11 cellular contexts compared by ENCODE assay signal in genomic region chr6:30091577-30092381, GRCh38. TPM values are rescaled to one million over a fixed set of nuclear protein-coding genes. Genes with fewer than 3 reads are reported as not detected.
DNase-seq lines count a peak whose midpoint lies in the region; ATAC-seq and TF ChIP-seq lines count a peak whose summit lies in the region.
"Had no signal": no experiment of that assay in that cellular context is flagged by ENCODE, and none has a peak within 500 bp of the region (broad histone marks: within the 10 kb centered on the region; RNA-seq: fewer than 3 reads in every experiment).

No MANE protein-coding gene starts in this region.

- intact Hi-C loops in MCF 10A (cut with micrococcal nuclease) (no loop called here), left lung (cut with DNase I) (no loop called here)

- no TSS peak for BruUV-seq in MCF 10A (replicated peaks; lab: Mats Ljungman, UMichigan)

- H3K4me3 Mint-ChIP-seq in MCF 10A (ENCODE audit: unreplicated experiment), result no peak overlapping the region

- H3K27me3 Mint-ChIP-seq in MCF 10A (ENCODE audit: insufficient read depth, unreplicated experiment), result no peaks in the 10 kb centered on the region

- H3K36me3 ChIP-seq in left lung, result no peaks in the 10 kb centered on the region

- H3K4me3 ChIP-seq in left lung, result no peak overlapping the region

- H3K9me3 ChIP-seq in left lung, result no peaks in the 10 kb centered on the region

- no peaks in the 10 kb centered on the region for H3K4me1 ChIP-seq in left lung

- POLR2A ChIA-PET in MCF 10A (lab: Yijun Ruan, JAX), result interaction anchor here (0.6 to 6.3 kb wide), 7 partner anchors 8 to 31 kb away, joined by 3 to 77 read pairs (median 12); partner anchors contain the start of genes POLR1H, PPP1R11 and RNF39

- peak overlapping the region; percentile 67 for H3K27ac Mint-ChIP-seq in MCF 10A (ENCODE audit: low read depth, unreplicated experiment)

- DNase-seq in A172 (ENCODE audit: low spot score) (peak; percentile 91), HK-2 (ENCODE audit: unreplicated experiment) (peak; percentile 52), MCF 10A (ENCODE audit: unreplicated experiment) (peak; percentile 79), left lung (peak; percentile 64 to 81), NCI-H2196 (lab: John Stamatoyannopoulos, UW; ENCODE audit: unreplicated experiment) (no peak)
- DNase-seq: amniotic stem cell had no signal

- no peak for TF ChIP-seq CTCF in MCF 10A (IDR thresholded peaks at IDR 0.05; ENCODE audit: unreplicated experiment)
- no peak for TF ChIP-seq CTCF in left lung (IDR thresholded peaks at IDR 0.05)

- H3K36me3 Mint-ChIP-seq in MCF 10A (ENCODE audit: insufficient read depth, unreplicated experiment), result no peaks in the 10 kb centered on the region

- ATAC-seq in left lung (peak; percentile 92), HG02981 (IDR thresholded peaks at IDR 0.05; ENCODE audit: unreplicated experiment) (no peak), HG03460 (IDR thresholded peaks at IDR 0.05; ENCODE audit: unreplicated experiment) (no peak), HG03457 (IDR thresholded peaks at IDR 0.05; ENCODE audit: unreplicated experiment) (no peak)

- H3K27ac ChIP-seq in left lung, result peak overlapping the region; percentile 48 to 59
- H3K27ac ChIP-seq: C4-2B, VCaP had no signal

- CTCF ChIA-PET in MCF 10A (lab: Yijun Ruan, JAX), result interaction anchor here (0.6 to 2.4 kb wide), 7 partner anchors 14 to 442 kb away, joined by 3 to 8 read pairs (median 4); partner anchors contain the start of gene RNF39

- H3K27me3 ChIP-seq in left lung, result peaks cover 0 to 82% of the 10 kb centered on the region in 2 donors

- H3K9me3 Mint-ChIP-seq in MCF 10A (ENCODE audit: unreplicated experiment), result no peaks in the 10 kb centered on the region

- peaks cover 25% of the 10 kb centered on the region for H3K4me1 Mint-ChIP-seq in MCF 10A (ENCODE audit: insufficient read depth, unreplicated experiment)

RNA-seq across cellular contexts. Expression of gene RNF39, which starts 16.2 kb away (rescaled TPM):
- total RNA-seq in A172 (2014; rRNA removed; shearing (Covaris generic)), result not detected in 2 replicates
- total RNA-seq in MCF 10A (2022), result 2.3 and 3.6 TPM in 2 replicates
- 1 to 10 TPM; 2.7 to 3.2 TPM for total RNA-seq in left lung

RNA-seq across cellular contexts. Expression of gene TRIM31, which starts 21.1 kb away (rescaled TPM):
- total RNA-seq in A172 (2014; rRNA removed; shearing (Covaris generic)), result not detected in 2 replicates
- not detected in 2 replicates for total RNA-seq in MCF 10A (2022)
- total RNA-seq in left lung, result under 1 TPM; 0.39 to 0.99 TPM

RNA-seq across cellular contexts. Expression of gene PPP1R11, which starts 24.8 kb away (rescaled TPM):
- total RNA-seq in A172 (2014; rRNA removed; shearing (Covaris generic)), result 33.8 and 38.3 TPM in 2 replicates
- 60.1 and 82.2 TPM in 2 replicates for total RNA-seq in MCF 10A (2022)
- 10 to 100 TPM; 57.0 to 60.0 TPM for total RNA-seq in left lung

RNA-seq across cellular contexts. Expression of gene POLR1H, which starts 30.7 kb away (rescaled TPM):
- 16.7 and 19.4 TPM in 2 replicates for total RNA-seq in A172 (2014; rRNA removed; shearing (Covaris generic))
- total RNA-seq in MCF 10A (2022) (60.9 and 68.3 TPM in 2 replicates), left lung (10 to 100 TPM; 21.3 to 24.7 TPM)

RNA-seq across cellular contexts. Expression of gene TRIM40, which starts 44.2 kb away (rescaled TPM):
- not detected in 2 replicates for total RNA-seq in A172 (2014; rRNA removed; shearing (Covaris generic))
- total RNA-seq in MCF 10A (2022), result not detected in 2 replicates
- total RNA-seq in left lung, result not detected
